Comparison of ENCODE assay signal across 1 cellular context in the genomic region with DNA sequence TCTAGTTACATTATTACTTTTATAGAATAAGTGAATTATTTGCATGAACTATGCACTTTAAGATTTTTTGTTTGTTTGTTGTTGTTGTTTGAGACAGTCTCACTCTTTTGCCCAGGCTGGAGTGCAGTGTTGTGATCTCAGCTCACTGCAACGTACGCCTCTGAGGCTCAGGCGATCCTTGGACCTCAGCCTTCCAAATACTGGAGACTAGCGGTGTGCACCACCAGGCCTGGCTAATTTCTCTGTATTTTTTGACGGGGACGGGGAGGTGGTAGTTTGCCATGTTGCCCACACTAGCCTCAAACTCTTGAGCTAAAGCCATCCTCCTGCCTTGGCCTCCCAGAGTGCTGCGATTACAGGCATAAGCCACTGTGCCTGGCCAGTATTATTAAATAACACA.
TF ChIP-seq lines count a peak whose summit lies in the region.

No MANE protein-coding gene starts in this region.

TF ChIP-seq in GM12878, 131 proteins besides CTCF, POLR2A, EP300 and RAD21 (continued from another document):
- no peak for TF ChIP-seq SMAD1 (IDR thresholded peaks at IDR 0.05; ENCODE audit: low read depth, partially characterized antibody)
- no peak for TF ChIP-seq IKZF1 (conservative IDR thresholded peaks at IDR 0.05)
